Comparison of ENCODE assay signal across 11 cellular contexts in genomic region chr1:231613419-231614349, GRCh38. TPM values are rescaled to one million over a fixed set of nuclear protein-coding genes. Genes with fewer than 3 reads are reported as not detected.
A peak's percentile ranks its signal among the peaks of the same experiment; 100 is the strongest.
DNase-seq lines count a peak whose midpoint lies in the region; ATAC-seq and TF ChIP-seq lines count a peak whose summit lies in the region.
"Had no signal": no experiment of that assay in that cellular context is flagged by ENCODE, and none has a peak within 500 bp of the region (broad histone marks: within the 10 kb centered on the region; RNA-seq: fewer than 3 reads in every experiment).

No MANE protein-coding gene starts in this region.

- peaks cover 17% of the 10 kb centered on the region for H3K9me3 Mint-ChIP-seq in activated naive CD8-positive, alpha-beta T cell treated with anti-CD3 and anti-CD28 coated beads, Interleukin-2, amount 10 ng/mL, durations not matched to agents 7 days and 5 days

- peak overlapping the region; percentile 88 for H3K27ac Mint-ChIP-seq in activated naive CD8-positive, alpha-beta T cell treated with anti-CD3 and anti-CD28 coated beads, Interleukin-2, amount 10 ng/mL, durations not matched to agents 7 days and 5 days
- H3K27ac Mint-ChIP-seq: nephron had no signal

- H3K27me3 ChIP-seq in DND-41 (ENCODE audit: insufficient read depth, low read length, poor library complexity) (no peaks in the 10 kb centered on the region), osteoblast (ENCODE audit: insufficient read depth, low read length) (no peaks in the 10 kb centered on the region)
- H3K27me3 ChIP-seq: dorsolateral prefrontal cortex had no signal

- no peaks in the 10 kb centered on the region for H3K27me3 Mint-ChIP-seq in activated naive CD8-positive, alpha-beta T cell treated with anti-CD3 and anti-CD28 coated beads, Interleukin-2, amount 10 ng/mL, durations not matched to agents 7 days and 5 days

- H3K4me2 ChIP-seq in DND-41 (ENCODE audit: insufficient read depth, low read length) (peak overlapping the region; percentile 60), osteoblast (ENCODE audit: insufficient read depth, low read length) (no peak overlapping the region)

- TF ChIP-seq CTCF in DND-41 (IDR thresholded peaks at IDR 0.05; ENCODE audit: borderline replicate concordance, extremely low read depth, low read length, poor library complexity, severe bottlenecking) (no peak), osteoblast (IDR thresholded peaks at IDR 0.05; ENCODE audit: extremely low read depth, low read depth, low read length) (no peak)

- H3K4me1 ChIP-seq in DND-41 (ENCODE audit: insufficient read depth, low read length) (peaks cover 30% of the 10 kb centered on the region), osteoblast (ENCODE audit: insufficient read depth, low read length) (no peaks in the 10 kb centered on the region)

- peak overlapping the region in 1 of 2 experiments; percentile 39; a peak in 1 of 4 replicates for H3K4me3 ChIP-seq in DND-41 (ENCODE audit: low read depth in 1 of 2, low read length in 2 of 2)
- no peak overlapping the region for H3K4me3 ChIP-seq in osteoblast (ENCODE audit: insufficient read depth, low read length)
- H3K4me3 ChIP-seq: dorsolateral prefrontal cortex, thoracic aorta had no signal

- no peaks in the 10 kb centered on the region for H3K36me3 ChIP-seq in DND-41 (ENCODE audit: insufficient read depth, low read length)
- H3K36me3 ChIP-seq in osteoblast (ENCODE audit: insufficient read depth, low read length) = no peaks in the 10 kb centered on the region
- H3K36me3 ChIP-seq: thoracic aorta had no signal

- POLR2A ChIA-PET in activated naive CD8-positive, alpha-beta T cell treated with anti-CD3 and anti-CD28 coated beads, Interleukin-2, amount 10 ng/mL, durations not matched to agents 7 days and 5 days (lab: Charles Lee) = interaction anchor here (1.4 to 1.8 kb wide), 2 partner anchors 12 to 276 kb away, joined by 3 to 10 read pairs; partner anchors contain the start of genes DISC1, EXOC8 and SPRTN

- ATAC-seq in DND-41 (ENCODE audit: insufficient read depth, low read depth) (no peak), GM21529 (IDR thresholded peaks at IDR 0.05; ENCODE audit: unreplicated experiment) (no peak)
- ATAC-seq in activated naive CD8-positive, alpha-beta T cell treated with anti-CD3 and anti-CD28 coated beads, Interleukin-2, amount 10 ng/mL, durations not matched to agents 7 days and 5 days (ENCODE audit: low read depth) = no peak

- H3K27ac ChIP-seq in DND-41 (ENCODE audit: low read length) = peak overlapping the region; percentile 84
- no peak overlapping the region for H3K27ac ChIP-seq in osteoblast (ENCODE audit: low read depth, low read length)
- H3K27ac ChIP-seq: thoracic aorta had no signal

- peak overlapping the region; percentile 74 for H3K4me3 Mint-ChIP-seq in activated naive CD8-positive, alpha-beta T cell treated with anti-CD3 and anti-CD28 coated beads, Interleukin-2, amount 10 ng/mL, durations not matched to agents 7 days and 5 days
- H3K4me3 Mint-ChIP-seq: nephron had no signal

- peak overlapping the region; percentile 54 for H2AFZ ChIP-seq in DND-41 (ENCODE audit: low read depth, low read length)
- H2AFZ ChIP-seq in osteoblast (ENCODE audit: low read length) = no peak overlapping the region

- H3K9me3 ChIP-seq in DND-41 (ENCODE audit: insufficient read depth, low read length, severe bottlenecking) (no peaks in the 10 kb centered on the region), osteoblast (ENCODE audit: low read depth, low read length) (no peaks in the 10 kb centered on the region)
- H3K9me3 ChIP-seq: thoracic aorta had no signal

- H3K79me2 ChIP-seq in DND-41 (ENCODE audit: insufficient read depth, low read length) (no peaks in the 10 kb centered on the region), osteoblast (ENCODE audit: insufficient read depth, low read length) (no peaks in the 10 kb centered on the region)

- peak overlapping the region; percentile 43; the same call in 1 of the 2 replicates for H3K9ac ChIP-seq in DND-41 (ENCODE audit: low read depth, low read length)

- peaks cover 48% of the 10 kb centered on the region for H3K4me1 Mint-ChIP-seq in activated naive CD8-positive, alpha-beta T cell treated with anti-CD3 and anti-CD28 coated beads, Interleukin-2, amount 10 ng/mL, durations not matched to agents 7 days and 5 days
- H3K4me1 Mint-ChIP-seq: nephron had no signal

- no peaks in the 10 kb centered on the region for H4K20me1 ChIP-seq in DND-41 (ENCODE audit: insufficient read depth, low read length)
- H4K20me1 ChIP-seq in osteoblast (ENCODE audit: insufficient read depth, low read length) = no peaks in the 10 kb centered on the region

- peak; percentile 83 to 92 for DNase-seq in AML-193 (lab: John Stamatoyannopoulos, UW)
- no peak for DNase-seq in DND-41
- DNase-seq in NCI-H524 treated with DMSO at 0.1 percent for 48 hours (lab: John Stamatoyannopoulos, UW) = peak; percentile 25
- peak; percentile 40 for DNase-seq in activated naive CD8-positive, alpha-beta T cell treated with anti-CD3 and anti-CD28 coated beads, Interleukin-2, amount 10 ng/mL, durations not matched to agents 7 days and 5 days
- DNase-seq in activated gamma-delta T cell (lab: John Stamatoyannopoulos, UW) = no peak
- no peak for DNase-seq in HUDEP-2 (lab: John Stamatoyannopoulos, UW; ENCODE audit: unreplicated experiment in 76 of 76)
- DNase-seq in osteoblast (ENCODE audit: insufficient read length, low spot score, missing footprints) = no peak
- DNase-seq: dorsolateral prefrontal cortex had no signal

- H3K36me3 Mint-ChIP-seq in activated naive CD8-positive, alpha-beta T cell treated with anti-CD3 and anti-CD28 coated beads, Interleukin-2, amount 10 ng/mL, durations not matched to agents 7 days and 5 days = peaks cover 26% of the 10 kb centered on the region

RNA-seq across cellular contexts. Expression of gene DISC1, which starts 12.9 kb away (rescaled TPM):
- 10 to 100 TPM in 1 of 2 experiments, 1 to 10 TPM in 1; 9.8 to 11.2 TPM for total RNA-seq in activated naive CD8-positive, alpha-beta T cell treated with anti-CD3 and anti-CD28 coated beads, Interleukin-2, amount 10 ng/mL, durations not matched to agents 7 days and 5 days
- 10.3 and 11.9 TPM in 2 replicates for total RNA-seq in osteoblast

Comparison
In these comparisons a context has a peak if more than half of its experiments do, and no peak if none do; other contexts are left out.
1. DNase-seq: peak in AML-193 (2 of 2), NCI-H524 treated with DMSO at 0.1 percent for 48 hours (single experiment) and activated naive CD8-positive, alpha-beta T cell treated with anti-CD3 and anti-CD28 coated beads, Interleukin-2, amount 10 ng/mL, durations not matched to agents 7 days and 5 days (single experiment); none in DND-41 (single experiment), activated gamma-delta T cell (single experiment), HUDEP-2 (0 of 76) and osteoblast (single experiment).